In genomic region chr3:127630811-127631714, GRCh38 we compare ENCODE assay signal across 12 cellular contexts. TPM values are rescaled to one million over a fixed set of nuclear protein-coding genes. Genes with fewer than 3 reads are reported as not detected.
DNase-seq lines count a peak whose midpoint lies in the region; ATAC-seq, FAIRE-seq and TF ChIP-seq lines count a peak whose summit lies in the region.
"Had no signal": no experiment of that assay in that cellular context is flagged by ENCODE, and none has a peak within 500 bp of the region (broad histone marks: within the 10 kb centered on the region; RNA-seq: fewer than 3 reads in every experiment).

No MANE protein-coding gene starts in this region.

- no peak overlapping the region for H3K9ac ChIP-seq in OCI-LY3 (ENCODE audit: low read length)
- peak overlapping the region; percentile 74 for H3K9ac ChIP-seq in neural cell (ENCODE audit: low read length)

- H4K20me1 ChIP-seq in OCI-LY3 (ENCODE audit: insufficient read depth, low read length): no peaks in the 10 kb centered on the region
- H4K20me1 ChIP-seq in neural cell (ENCODE audit: insufficient read depth): no peaks in the 10 kb centered on the region

- peak overlapping the region; percentile 39; the same call in 1 of the 2 replicates for H2AFZ ChIP-seq in OCI-LY3 (ENCODE audit: low read depth, low read length)
- H2AFZ ChIP-seq in neural cell (ENCODE audit: low read depth, low read length): no peak overlapping the region

- H3K4me2 ChIP-seq in OCI-LY3 (ENCODE audit: low read length) (no peak overlapping the region), neural cell (ENCODE audit: low read length) (peak overlapping the region; percentile 86)

- no peak for ATAC-seq in HG03175 (IDR thresholded peaks at IDR 0.05; ENCODE audit: unreplicated experiment)

- H3K4me3 ChIP-seq in OCI-LY3 (ENCODE audit: low read length) (no peak overlapping the region), neural cell (ENCODE audit: low read length) (peak overlapping the region; percentile 93)
- H3K4me3 ChIP-seq: body of pancreas had no signal

- H3K36me3 ChIP-seq in OCI-LY3 (replicated peaks; ENCODE audit: low read depth, low read length): no peaks in the 10 kb centered on the region
- no peaks in the 10 kb centered on the region for H3K36me3 ChIP-seq in neural cell (ENCODE audit: insufficient read depth, low read length)
- H3K36me3 ChIP-seq: transverse colon had no signal

- TF ChIP-seq CTCF in OCI-LY3 (IDR thresholded peaks at IDR 0.05; ENCODE audit: low read depth, low read length): no peak
- no peak for TF ChIP-seq CTCF in neural cell (IDR thresholded peaks at IDR 0.05; ENCODE audit: poor library complexity, severe bottlenecking)

- peaks cover 8% of the 10 kb centered on the region for H3K4me1 ChIP-seq in OCI-LY3 (ENCODE audit: low read length)

- DNase-seq in DMS153 (lab: John Stamatoyannopoulos, UW): peak; percentile 64
- DNase-seq in DMS153 treated with DMSO at 0.1 percent for 48 hours (lab: John Stamatoyannopoulos, UW; ENCODE audit: unreplicated experiment): no peak
- peak; percentile 26 for DNase-seq in NCI-H1694 (lab: John Stamatoyannopoulos, UW)
- DNase-seq in HT-29 (ENCODE audit: low spot score): no peak
- no peak for DNase-seq in HTR-8/SVneo (ENCODE audit: insufficient read length, low spot score)
- DNase-seq: activated CD4-positive, alpha-beta T cell treated with anti-CD3 and anti-CD28 coated beads for 48 hours; effector memory CD8-positive, alpha-beta T cell had no signal

- no peaks in the 10 kb centered on the region for H3F3A ChIP-seq in neural cell (ENCODE audit: insufficient read depth, low read length, poor library complexity, severe bottlenecking)

- no peak for FAIRE-seq in HTR-8/SVneo (lab: Jason Lieb, UNC)

- H3K79me2 ChIP-seq in OCI-LY3 (ENCODE audit: low read length) (no peaks in the 10 kb centered on the region), neural cell (replicated peaks; ENCODE audit: insufficient read depth, low read length) (peaks cover 62% of the 10 kb centered on the region)

- TF ChIP-seq RAD21 in neural cell (conservative IDR thresholded peaks at IDR 0.05): no peak

- H3K27me3 ChIP-seq in OCI-LY3 (ENCODE audit: low read depth, low read length): peaks cover 9% of the 10 kb centered on the region; the same call in 1 of the 2 replicates
- H3K27me3 ChIP-seq in neural cell (ENCODE audit: insufficient read depth, low read depth, low read length): no peaks in the 10 kb centered on the region
- H3K27me3 ChIP-seq: body of pancreas had no signal

- H3K27ac ChIP-seq in OCI-LY3 (ENCODE audit: low read length) (no peak overlapping the region), neural cell (ENCODE audit: low read length) (peak overlapping the region; percentile 64)
- H3K27ac ChIP-seq: body of pancreas, transverse colon had no signal

- no peak for TF ChIP-seq EP300 in neural cell (conservative IDR thresholded peaks at IDR 0.05; ENCODE audit: poor library complexity, severe bottlenecking)

- no peaks in the 10 kb centered on the region for H3K9me2 ChIP-seq in neural cell (ENCODE audit: insufficient read depth, low read length)

- no peaks in the 10 kb centered on the region for H3K9me3 ChIP-seq in OCI-LY3 (ENCODE audit: insufficient read depth, low read length)
- H3K9me3 ChIP-seq in neural cell (ENCODE audit: low read length): no peaks in the 10 kb centered on the region
- H3K9me3 ChIP-seq: body of pancreas, transverse colon had no signal

TF ChIP-seq in neural cell, 6 proteins besides CTCF, POLR2A, EP300 and RAD21:
- no peak for TF ChIP-seq EZH2 (IDR thresholded peaks at IDR 0.05; ENCODE audit: borderline replicate concordance, insufficient read depth, low read length, poor library complexity, severe bottlenecking)
- TF ChIP-seq SMC3 (conservative IDR thresholded peaks at IDR 0.05; ENCODE audit: poor library complexity): no peak
- TF ChIP-seq MXI1 (conservative IDR thresholded peaks at IDR 0.05; ENCODE audit: poor library complexity, severe bottlenecking): peak; percentile 58
- peak; percentile 50 for TF ChIP-seq POLR2AphosphoS5 (IDR thresholded peaks at IDR 0.05)
- TF ChIP-seq TAF1 (IDR thresholded peaks at IDR 0.05; ENCODE audit: low read depth): no peak
- peak; percentile 25 for TF ChIP-seq REST (IDR thresholded peaks at IDR 0.05; ENCODE audit: borderline replicate concordance)

RNA-seq across cellular contexts. Expression of gene PODXL2, which starts 2.1 kb away (rescaled TPM):
- 266 and 342 TPM in 2 replicates for polyA plus RNA-seq in neural cell
- 245 and 268 TPM in 2 replicates for polyA minus RNA-seq in neural cell
- 41.7 and 42.0 TPM in 2 replicates for total RNA-seq in HT-29 (2014; rRNA removed; shearing (Covaris generic))

RNA-seq across cellular contexts. Expression of gene MCM2, which starts 32.9 kb away (rescaled TPM):
- polyA plus RNA-seq in neural cell: 13.7 and 16.1 TPM in 2 replicates
- polyA minus RNA-seq in neural cell: 20.4 and 34.6 TPM in 2 replicates
- 282 and 292 TPM in 2 replicates for total RNA-seq in HT-29 (2014; rRNA removed; shearing (Covaris generic))

RNA-seq across cellular contexts. Expression of gene TPRA1, which starts 40.5 kb away (rescaled TPM):
- polyA plus RNA-seq in neural cell: 26.5 and 37.9 TPM in 2 replicates
- polyA minus RNA-seq in neural cell: 12.6 and 20.9 TPM in 2 replicates
- 73.0 and 84.4 TPM in 2 replicates for total RNA-seq in HT-29 (2014; rRNA removed; shearing (Covaris generic))

RNA-seq across cellular contexts. Expression of gene ABTB1, which starts 41.7 kb away (rescaled TPM):
- 2.0 and 4.3 TPM in 2 replicates for polyA plus RNA-seq in neural cell
- 4.9 and 6.6 TPM in 2 replicates for polyA minus RNA-seq in neural cell
- 5.5 and 10.1 TPM in 2 replicates for total RNA-seq in HT-29 (2014; rRNA removed; shearing (Covaris generic))

Comparison
In these comparisons a context has a peak if more than half of its experiments do, and no peak if none do; other contexts are left out.
1. DNase-seq: peak in DMS153 (single experiment) and NCI-H1694 (single experiment); none in DMS153 treated with DMSO at 0.1 percent for 48 hours (single experiment), HT-29 (single experiment) and HTR-8/SVneo (single experiment).